In the genomic region with DNA sequence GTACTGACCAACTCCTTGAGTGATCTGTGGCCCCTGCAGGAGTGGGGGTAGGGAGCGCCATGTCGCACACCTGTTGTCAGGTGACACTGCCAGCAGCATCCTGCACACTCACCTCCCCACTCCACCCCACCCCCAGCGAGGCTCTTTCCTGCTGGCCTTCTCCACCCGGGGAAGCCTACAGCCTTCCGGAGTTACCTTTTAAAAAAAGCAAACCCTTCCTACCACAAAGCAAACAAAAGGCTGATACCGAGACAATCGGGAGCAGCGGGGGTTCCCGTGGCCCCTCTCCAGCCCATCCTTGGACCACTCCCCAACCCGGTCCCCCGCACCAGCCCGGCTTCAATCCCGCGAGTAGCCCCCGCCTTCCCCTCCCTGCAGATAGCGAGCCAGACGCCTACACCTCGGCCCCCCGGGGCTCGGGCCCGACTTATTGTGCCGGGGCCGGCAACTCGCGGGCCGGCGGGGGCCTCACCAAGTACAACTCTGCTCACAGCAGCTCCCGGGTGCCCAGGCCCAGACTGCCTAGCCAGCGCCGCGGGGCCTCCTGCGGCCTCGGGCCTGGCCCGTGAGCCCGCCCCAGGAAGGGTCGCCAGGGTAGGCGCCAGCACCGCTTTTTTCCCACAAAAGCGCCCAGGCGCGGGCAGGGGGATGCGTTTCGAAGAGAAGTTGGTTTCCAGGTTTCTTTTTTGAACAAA, we compare ENCODE assay signal across 8 cellular contexts. TPM values are rescaled to one million over a fixed set of nuclear protein-coding genes. Genes with fewer than 3 reads are reported as not detected.
DNase-seq lines count a peak whose midpoint lies in the region; ATAC-seq lines count a peak whose summit lies in the region.

No MANE protein-coding gene starts in this region.

- H3K27me3 ChIP-seq in Karpas-422 (ENCODE audit: low read length): no peaks in the 10 kb centered on the region
- H3K27me3 ChIP-seq in mononuclear cell (ENCODE audit: insufficient read depth, low read length): no peaks in the 10 kb centered on the region

- H3K4me1 ChIP-seq in Karpas-422 (ENCODE audit: low read length): peaks cover 58% of the 10 kb centered on the region
- H3K4me1 ChIP-seq in mononuclear cell (ENCODE audit: insufficient read depth, low read length): peaks cover 68% of the 10 kb centered on the region

- H3K4me3 Mint-ChIP-seq in stimulated activated naive CD8-positive, alpha-beta T cell treated with anti-CD3 and anti-CD28 coated beads, Interleukin-15, amount 100 ng/mL, for 72 hours: peak overlapping the region; percentile 87 to 90

- H3K27ac Mint-ChIP-seq in stimulated activated naive CD8-positive, alpha-beta T cell treated with anti-CD3 and anti-CD28 coated beads, Interleukin-15, amount 100 ng/mL, for 72 hours: peak overlapping the region; percentile 93 to 96

- peaks cover 13% of the 10 kb centered on the region for H3K27me3 Mint-ChIP-seq in stimulated activated naive CD8-positive, alpha-beta T cell treated with anti-CD3 and anti-CD28 coated beads, Interleukin-15, amount 100 ng/mL, for 72 hours

- peak; percentile 32 for ATAC-seq in GM21515 (IDR thresholded peaks at IDR 0.05; ENCODE audit: unreplicated experiment)
- ATAC-seq in stimulated activated naive CD8-positive, alpha-beta T cell treated with anti-CD3 and anti-CD28 coated beads, Interleukin-15, amount 100 ng/mL, for 72 hours: peak; percentile 69

- H3K4me1 Mint-ChIP-seq in stimulated activated naive CD8-positive, alpha-beta T cell treated with anti-CD3 and anti-CD28 coated beads, Interleukin-15, amount 100 ng/mL, for 72 hours: peaks cover 62% of the 10 kb centered on the region

- H3K36me3 ChIP-seq in Karpas-422 (ENCODE audit: insufficient read depth, low read length): no peaks in the 10 kb centered on the region

- H3K4me3 ChIP-seq in Karpas-422 (ENCODE audit: low read length): peak overlapping the region; percentile 92
- peak overlapping the region; percentile 81 for H3K4me3 ChIP-seq in mononuclear cell (ENCODE audit: low read length)

- peaks cover 55% of the 10 kb centered on the region for H3K79me2 ChIP-seq in Karpas-422 (ENCODE audit: low read length)

- no peaks in the 10 kb centered on the region for H3K9me2 ChIP-seq in Karpas-422 (replicated peaks; ENCODE audit: insufficient read depth, low read length)

- DNase-seq in DMS153 (lab: John Stamatoyannopoulos, UW): peak; percentile 3
- DNase-seq in Karpas-422: peak; percentile 77
- peak; percentile 54 for DNase-seq in UCSD-AML1 (lab: John Stamatoyannopoulos, UW; ENCODE audit: unreplicated experiment)
- DNase-seq in dermis blood vessel endothelial cell: peak; percentile 50
- peak; percentile 43 to 62 for DNase-seq in stimulated activated naive CD8-positive, alpha-beta T cell treated with anti-CD3 and anti-CD28 coated beads, Interleukin-15, amount 100 ng/mL, for 72 hours
- no peak for DNase-seq in NCI-H1048 (lab: John Stamatoyannopoulos, UW)

- peak overlapping the region; percentile 65 for H3K27ac ChIP-seq in Karpas-422 (ENCODE audit: low read length)

- H4K20me1 ChIP-seq in Karpas-422 (ENCODE audit: insufficient read depth, low read depth, low read length): peaks cover 45% of the 10 kb centered on the region

- H3K9ac ChIP-seq in Karpas-422 (ENCODE audit: low read length): peak overlapping the region; percentile 94

- no peaks in the 10 kb centered on the region for H3K9me3 Mint-ChIP-seq in stimulated activated naive CD8-positive, alpha-beta T cell treated with anti-CD3 and anti-CD28 coated beads, Interleukin-15, amount 100 ng/mL, for 72 hours

- no peak overlapping the region for H2AFZ ChIP-seq in Karpas-422 (ENCODE audit: low read length)

- no peaks in the 10 kb centered on the region for H3K9me3 ChIP-seq in Karpas-422 (ENCODE audit: low read length)
- no peaks in the 10 kb centered on the region for H3K9me3 ChIP-seq in mononuclear cell (ENCODE audit: low read depth, low read length)

- H3K4me2 ChIP-seq in Karpas-422 (ENCODE audit: low read depth, low read length, poor library complexity, severe bottlenecking): peak overlapping the region; percentile 88

RNA-seq across cellular contexts. Expression of a gene that starts 0.7 kb away (rescaled TPM):
- total RNA-seq in Karpas-422 (2014; rRNA removed; shearing (Covaris generic); ENCODE audit: low replicate concordance): 160 and 245 TPM in 2 replicates
- total RNA-seq in dermis blood vessel endothelial cell (219 and 227 TPM in 2 replicates), mononuclear cell (337 TPM)

RNA-seq across cellular contexts. Expression of a gene that starts 48.8 kb away (rescaled TPM):
- total RNA-seq in Karpas-422 (2014; rRNA removed; shearing (Covaris generic); ENCODE audit: low replicate concordance): not detected in 2 replicates
- not detected in 2 replicates for total RNA-seq in dermis blood vessel endothelial cell
- 0.10 TPM for total RNA-seq in mononuclear cell

RNA-seq across cellular contexts. Expression of a gene that starts 53.8 kb away (rescaled TPM):
- not detected in 2 replicates for total RNA-seq in Karpas-422 (2014; rRNA removed; shearing (Covaris generic); ENCODE audit: low replicate concordance)
- total RNA-seq in dermis blood vessel endothelial cell (not detected in 2 replicates), mononuclear cell (under 0.01 TPM)
